In the genomic region with DNA sequence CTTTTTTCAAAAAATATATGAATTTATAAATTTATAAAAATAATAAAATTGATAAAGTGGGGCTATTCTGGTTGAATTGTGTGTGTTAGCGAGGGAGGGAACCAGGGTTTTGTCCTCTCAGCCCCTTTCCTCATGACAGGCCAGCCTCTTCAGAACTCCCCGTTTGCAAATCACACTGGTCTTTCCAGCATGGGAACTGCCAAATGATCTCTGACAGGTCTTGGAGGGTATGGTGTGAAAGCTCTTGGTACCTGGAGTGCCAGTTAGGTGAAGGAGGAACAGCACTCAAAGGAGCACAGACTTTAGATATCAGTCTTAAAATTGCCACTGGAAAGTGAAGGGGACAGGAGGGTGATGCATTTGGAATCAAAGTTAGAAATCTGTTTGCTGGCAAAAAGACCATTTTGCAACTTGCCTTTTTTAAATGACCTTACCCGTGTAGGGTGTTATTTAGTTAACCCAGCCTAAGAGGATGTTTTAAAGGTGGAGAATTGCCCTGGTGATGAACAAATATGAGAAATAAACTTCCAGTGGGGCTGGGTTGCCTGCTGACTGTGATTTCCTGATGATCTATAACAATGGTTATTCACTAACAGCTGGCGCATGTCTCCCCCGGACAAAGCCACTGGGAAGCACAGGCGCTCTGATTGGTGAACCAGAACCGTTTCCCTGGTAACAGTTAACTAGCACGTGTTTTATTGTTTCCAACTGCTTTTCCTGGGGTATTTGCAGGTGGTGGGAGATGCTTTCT, we compare ENCODE assay signal across 8 cellular contexts.
DNase-seq lines count a peak whose midpoint lies in the region; ATAC-seq, FAIRE-seq and TF ChIP-seq lines count a peak whose summit lies in the region.

No MANE protein-coding gene starts in this region.

- no peaks in the 10 kb centered on the region for H3K9me3 ChIP-seq in endothelial cell of umbilical vein (replicated peaks; ENCODE audit: control insufficient read depth, insufficient read depth, low read length)

- H3K79me2 ChIP-seq in endothelial cell of umbilical vein (ENCODE audit: control insufficient read depth, insufficient read depth, low read length): no peaks in the 10 kb centered on the region

- no peak overlapping the region for H3K27ac Mint-ChIP-seq in type B pancreatic cell

- POLR2A ChIA-PET in endothelial cell of umbilical vein (lab: Charles Lee): interaction anchor here (0.8 to 2.2 kb wide), 6 partner anchors 16 to 86 kb away, joined by 3 to 11 read pairs (median 6); partner anchors contain the start of gene EFEMP1

- no peak for TF ChIP-seq CTCF in endothelial cell of umbilical vein (IDR thresholded peaks at IDR 0.05; ENCODE audit: extremely low read depth in 1 of 2, insufficient read depth in 1 of 2, low read depth in 1 of 2, low read length in 2 of 2)
- TF ChIP-seq CTCF in type B pancreatic cell (conservative IDR thresholded peaks at IDR 0.05): no peak

- H2AFZ ChIP-seq in endothelial cell of umbilical vein (ENCODE audit: low read depth, low read length): no peak overlapping the region

- peak; percentile 83 for TF ChIP-seq POLR2A in endothelial cell of umbilical vein (IDR thresholded peaks at IDR 0.05; ENCODE audit: low read depth, low read length)

- no peak overlapping the region for H3K4me3 ChIP-seq in endothelial cell of umbilical vein (replicated peaks in 1 of 3; ENCODE audit: insufficient read depth in 1 of 3, low read depth in 1 of 3, low read length in 3 of 3)

- H3K4me1 Mint-ChIP-seq in type B pancreatic cell (ENCODE audit: unreplicated experiment): peaks cover 4% of the 10 kb centered on the region

- dilution Hi-C loops in endothelial cell of umbilical vein (cut with MboI; ENCODE audit: extremely low pct_ligation_motif_present, low sequenced_read_pairs): no loop called here

- ATAC-seq in GM21526 (IDR thresholded peaks at IDR 0.05; ENCODE audit: low FRiP score, unreplicated experiment): no peak

- no peaks in the 10 kb centered on the region for H4K20me1 ChIP-seq in endothelial cell of umbilical vein (replicated peaks; ENCODE audit: control insufficient read depth, extremely low read depth, insufficient read depth, low read length)

- peaks cover 44% of the 10 kb centered on the region for H3K27me3 Mint-ChIP-seq in type B pancreatic cell

- intact Hi-C loops in endothelial cell of umbilical vein (cut with micrococcal nuclease): loop anchor here (1.0 kb wide), 11 partner anchors 17 to 316 kb away; partner anchors contain the start of genes EFEMP1 and PNPT1

- H3K36me3 ChIP-seq in endothelial cell of umbilical vein (ENCODE audit: control insufficient read depth in 2 of 2, extremely low read depth in 1 of 2, insufficient read depth in 2 of 2, low read length in 2 of 2): no peaks in the 10 kb centered on the region

- no peaks in the 10 kb centered on the region for H3K9me1 ChIP-seq in endothelial cell of umbilical vein (replicated peaks; ENCODE audit: control insufficient read depth, extremely low read depth, insufficient read depth, low read length)

- no peaks in the 10 kb centered on the region for H3K36me3 Mint-ChIP-seq in type B pancreatic cell

- peak; percentile 83 for FAIRE-seq in endothelial cell of umbilical vein (lab: Jason Lieb, UNC)

- peak; percentile 87 for DNase-seq in Daoy (ENCODE audit: low read depth)
- peak; percentile 50 for DNase-seq in NCI-H510A (lab: John Stamatoyannopoulos, UW)
- DNase-seq in endothelial cell of umbilical vein (ENCODE audit: low read depth, low spot score): peak; percentile 99
- DNase-seq in mucosa of gallbladder (ENCODE audit: low spot score): peak; percentile 43
- DNase-seq in type B pancreatic cell (ENCODE audit: extremely low spot score, unreplicated experiment): no peak
- no peak for DNase-seq in stimulated activated CD4-positive, alpha-beta T cell treated with anti-CD3 and anti-CD28 coated beads, Interleukin-4, amount 100 ng/mL, for 24 hours
- DNase-seq in stimulated activated CD4-positive, alpha-beta T cell treated with anti-CD3 and anti-CD28 coated beads, Interleukin-4, amount 100 ng/mL, for 4 hours: no peak

- no peaks in the 10 kb centered on the region for H3K27me3 ChIP-seq in endothelial cell of umbilical vein (ENCODE audit: control insufficient read depth in 2 of 2, insufficient read depth in 2 of 2, low read length in 2 of 2)

- peak overlapping the region; percentile 96 for H3K9ac ChIP-seq in endothelial cell of umbilical vein (replicated peaks; ENCODE audit: extremely low read depth, insufficient read depth, low read length)

- no peaks in the 10 kb centered on the region for H3K9me3 Mint-ChIP-seq in type B pancreatic cell

- H3K4me3 Mint-ChIP-seq in type B pancreatic cell: no peak overlapping the region

- CTCF ChIA-PET in endothelial cell of umbilical vein (lab: Charles Lee): interaction anchor here (0.6 to 4.7 kb wide), 15 partner anchors 12 to 238 kb away, joined by 3 to 46 read pairs (median 4); partner anchors contain the start of gene EFEMP1

- H3K27ac ChIP-seq in endothelial cell of umbilical vein (ENCODE audit: insufficient read depth, low read depth, low read length): peak overlapping the region; percentile 100

- BruUV-seq in endothelial cell of umbilical vein (replicated peaks; lab: Mats Ljungman, UMichigan): TSS peak; percentile 30

- H3K4me1 ChIP-seq in endothelial cell of umbilical vein (ENCODE audit: control insufficient read depth, extremely low read depth, insufficient read depth, low read length): peaks cover 62% of the 10 kb centered on the region

- H3K4me2 ChIP-seq in endothelial cell of umbilical vein (ENCODE audit: insufficient read depth, low read length): peak overlapping the region; percentile 82

TF ChIP-seq in endothelial cell of umbilical vein, 7 proteins besides CTCF, POLR2A, EP300 and RAD21:
- TF ChIP-seq MYC (IDR thresholded peaks at IDR 0.05; ENCODE audit: low read depth, low read length) (no peak), JUN (IDR thresholded peaks at IDR 0.05; ENCODE audit: borderline replicate concordance, insufficient read depth, insufficient read length, low read depth) (peak; percentile 81), POLR2AphosphoS5 (IDR thresholded peaks at IDR 0.05; ENCODE audit: insufficient read depth, low read depth, low read length) (peak; percentile 87), FOS (IDR thresholded peaks at IDR 0.05; ENCODE audit: borderline replicate concordance, insufficient read depth, low read length) (peak; percentile 66), EZH2 (IDR thresholded peaks at IDR 0.05; ENCODE audit: borderline replicate concordance, low read depth, low read length, severe bottlenecking) (no peak), GATA2 (IDR thresholded peaks at IDR 0.05; ENCODE audit: insufficient read depth, insufficient read length, low read depth, low read length) (peak; percentile 62)
- TF ChIP-seq, protein P1, sequence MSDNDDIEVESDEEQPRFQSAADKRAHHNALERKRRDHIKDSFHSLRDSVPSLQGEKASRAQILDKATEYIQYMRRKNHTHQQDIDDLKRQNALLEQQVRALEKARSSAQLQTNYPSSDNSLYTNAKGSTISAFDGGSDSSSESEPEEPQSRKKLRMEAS (IDR thresholded peaks at IDR 0.05; ENCODE audit: insufficient read depth, insufficient read length): peak; percentile 92

Comparison
In these comparisons a context has a peak if more than half of its experiments do, and no peak if none do; other contexts are left out.
1. DNase-seq: peak in Daoy (single experiment), NCI-H510A (single experiment), endothelial cell of umbilical vein (single experiment) and mucosa of gallbladder (single experiment); none in type B pancreatic cell (single experiment), stimulated activated CD4-positive, alpha-beta T cell treated with anti-CD3 and anti-CD28 coated beads, Interleukin-4, amount 100 ng/mL, for 24 hours (single experiment) and stimulated activated CD4-positive, alpha-beta T cell treated with anti-CD3 and anti-CD28 coated beads, Interleukin-4, amount 100 ng/mL, for 4 hours (0 of 2).